8 cellular contexts compared by ENCODE assay signal in the genomic region with DNA sequence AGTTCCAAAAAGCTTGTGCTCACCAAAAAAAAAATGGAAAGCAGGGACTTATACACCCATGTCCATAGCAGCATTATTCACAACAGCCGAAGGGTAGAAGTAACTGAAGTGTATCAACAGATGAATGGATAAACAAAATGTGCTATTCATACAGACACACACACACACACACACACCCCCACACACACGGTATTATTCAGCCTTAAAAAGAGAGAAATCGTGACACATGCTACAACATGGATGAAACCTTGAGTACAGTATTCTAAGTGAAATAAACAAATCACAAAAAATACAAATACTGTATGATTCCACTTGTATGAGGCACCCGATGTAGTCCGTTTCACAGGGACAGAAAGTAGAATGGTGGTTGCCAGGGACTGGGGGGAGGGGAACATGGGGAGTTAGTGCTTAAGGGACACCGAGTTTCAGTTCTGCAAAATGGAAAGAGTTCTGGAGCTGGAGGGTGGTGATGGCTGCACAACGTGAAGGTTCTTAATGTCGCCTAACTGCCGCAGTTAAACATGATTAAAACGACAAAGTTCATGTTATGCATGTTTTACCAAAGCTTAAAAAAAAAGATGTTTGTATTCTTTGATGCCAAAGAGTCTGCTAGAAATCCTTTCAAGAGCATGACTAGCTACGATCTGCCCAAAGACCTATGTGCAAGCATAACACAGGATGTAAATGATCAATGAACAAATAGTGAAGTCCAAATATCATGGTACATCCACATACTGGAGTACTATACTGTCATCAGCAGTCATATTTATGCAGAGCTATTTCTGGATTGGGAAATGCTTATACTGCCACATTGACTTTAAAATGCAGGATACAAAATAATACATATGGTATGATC. TPM values are rescaled to one million over a fixed set of nuclear protein-coding genes. Genes with fewer than 3 reads are reported as not detected.
DNase-seq lines count a peak whose midpoint lies in the region; ATAC-seq and TF ChIP-seq lines count a peak whose summit lies in the region.

No MANE protein-coding gene starts in this region.

- ATAC-seq in GM18870 (IDR thresholded peaks at IDR 0.05; ENCODE audit: unreplicated experiment) (peak; percentile 79), HG02938 (IDR thresholded peaks at IDR 0.05; ENCODE audit: unreplicated experiment) (peak; percentile 72), RWPE2 (ENCODE audit: low read depth) (no peak), WTC11 (no peak)

- H3K27ac ChIP-seq in RWPE2 (ENCODE audit: poor library complexity, severe bottlenecking) (peak overlapping the region; percentile 88), mucosa of rectum (ENCODE audit: low read depth in 2 of 2, low read length in 2 of 2) (peak overlapping the region; percentile 64 to 82)

- peaks cover 85% of the 10 kb centered on the region for H3K4me1 Mint-ChIP-seq in WTC11

- DNase-seq in RWPE2 (ENCODE audit: low spot score) (no peak), DMS 273 (lab: John Stamatoyannopoulos, UW; ENCODE audit: unreplicated experiment) (no peak), SW480 (ENCODE audit: low spot score) (no peak), WTC11 (ENCODE audit: low spot score) (no peak)
- DNase-seq in activated T-cell treated with anti-CD3 and anti-CD28 coated beads, Interleukin-2, amount 50 U/mL, for 48 hours, result no peak

- 0 out of 2 replicates have a peak, but pooled peaks cover under 1% of the 10 kb centered on the region for H3K27me3 Mint-ChIP-seq in WTC11 (ENCODE audit: low read depth)

- peaks cover 38% of the 10 kb centered on the region for H3K36me3 ChIP-seq in RWPE2 (ENCODE audit: low read depth)
- no peaks in the 10 kb centered on the region for H3K36me3 ChIP-seq in mucosa of rectum (ENCODE audit: control insufficient read depth in 2 of 2, insufficient read depth in 2 of 2, low read length in 2 of 2)

- H3K9ac ChIP-seq in mucosa of rectum (ENCODE audit: low read depth in 1 of 2, low read length in 2 of 2), result peak overlapping the region; percentile 41 to 44

- H3K36me3 Mint-ChIP-seq in WTC11, result no peaks in the 10 kb centered on the region

- no peak overlapping the region for H3K4me3 ChIP-seq in RWPE2 (ENCODE audit: severe bottlenecking)
- H3K4me3 ChIP-seq in mucosa of rectum (ENCODE audit: low read length in 2 of 2), result peak overlapping the region in 1 of 2 donors; percentile 20

- no peaks in the 10 kb centered on the region for H3K9me3 Mint-ChIP-seq in WTC11

- no peak overlapping the region for H3K4me3 Mint-ChIP-seq in WTC11

- H3K27ac Mint-ChIP-seq in WTC11, result no peak overlapping the region

- CTCF ChIA-PET in WTC11 (lab: Charles Lee), result no interaction called here

- H3K4me1 ChIP-seq in RWPE2 (ENCODE audit: insufficient read depth, poor library complexity, severe bottlenecking) (peaks cover 71% of the 10 kb centered on the region), mucosa of rectum (ENCODE audit: control insufficient read depth in 2 of 2, insufficient read depth in 2 of 2, low read length in 2 of 2) (peaks cover 64 to 80% of the 10 kb centered on the region in 2 donors)

- no peak for TF ChIP-seq CTCF in RWPE2 (IDR thresholded peaks at IDR 0.05; ENCODE audit: poor library complexity, severe bottlenecking)
- no peak for TF ChIP-seq CTCF in WTC11 (IDR thresholded peaks at IDR 0.05)

- no peaks in the 10 kb centered on the region for H3K27me3 ChIP-seq in RWPE2 (ENCODE audit: insufficient read depth, poor library complexity, severe bottlenecking)
- H3K27me3 ChIP-seq in mucosa of rectum (ENCODE audit: control insufficient read depth in 2 of 2, insufficient read depth in 2 of 2, low read length in 2 of 2), result no peaks in the 10 kb centered on the region

- H3K9me3 ChIP-seq in RWPE2 (ENCODE audit: severe bottlenecking) (no peaks in the 10 kb centered on the region), mucosa of rectum (ENCODE audit: control insufficient read depth in 2 of 2, low read length in 2 of 2) (no peaks in the 10 kb centered on the region)

- POLR2A ChIA-PET in WTC11 (lab: Charles Lee), result no interaction called here

TF ChIP-seq in WTC11, 78 proteins besides CTCF, POLR2A, EP300 and RAD21:
- TF ChIP-seq, protein P1, sequence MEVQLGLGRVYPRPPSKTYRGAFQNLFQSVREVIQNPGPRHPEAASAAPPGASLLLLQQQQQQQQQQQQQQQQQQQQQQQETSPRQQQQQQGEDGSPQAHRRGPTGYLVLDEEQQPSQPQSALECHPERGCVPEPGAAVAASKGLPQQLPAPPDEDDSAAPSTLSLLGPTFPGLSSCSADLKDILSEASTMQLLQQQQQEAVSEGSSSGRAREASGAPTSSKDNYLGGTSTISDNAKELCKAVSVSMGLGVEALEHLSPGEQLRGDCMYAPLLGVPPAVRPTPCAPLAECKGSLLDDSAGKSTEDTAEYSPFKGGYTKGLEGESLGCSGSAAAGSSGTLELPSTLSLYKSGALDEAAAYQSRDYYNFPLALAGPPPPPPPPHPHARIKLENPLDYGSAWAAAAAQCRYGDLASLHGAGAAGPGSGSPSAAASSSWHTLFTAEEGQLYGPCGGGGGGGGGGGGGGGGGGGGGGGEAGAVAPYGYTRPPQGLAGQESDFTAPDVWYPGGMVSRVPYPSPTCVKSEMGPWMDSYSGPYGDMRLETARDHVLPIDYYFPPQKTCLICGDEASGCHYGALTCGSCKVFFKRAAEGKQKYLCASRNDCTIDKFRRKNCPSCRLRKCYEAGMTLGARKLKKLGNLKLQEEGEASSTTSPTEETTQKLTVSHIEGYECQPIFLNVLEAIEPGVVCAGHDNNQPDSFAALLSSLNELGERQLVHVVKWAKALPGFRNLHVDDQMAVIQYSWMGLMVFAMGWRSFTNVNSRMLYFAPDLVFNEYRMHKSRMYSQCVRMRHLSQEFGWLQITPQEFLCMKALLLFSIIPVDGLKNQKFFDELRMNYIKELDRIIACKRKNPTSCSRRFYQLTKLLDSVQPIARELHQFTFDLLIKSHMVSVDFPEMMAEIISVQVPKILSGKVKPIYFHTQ (CRISPR knock-in tag; IDR thresholded peaks at IDR 0.05), result no peak
- TF ChIP-seq, protein P2, sequence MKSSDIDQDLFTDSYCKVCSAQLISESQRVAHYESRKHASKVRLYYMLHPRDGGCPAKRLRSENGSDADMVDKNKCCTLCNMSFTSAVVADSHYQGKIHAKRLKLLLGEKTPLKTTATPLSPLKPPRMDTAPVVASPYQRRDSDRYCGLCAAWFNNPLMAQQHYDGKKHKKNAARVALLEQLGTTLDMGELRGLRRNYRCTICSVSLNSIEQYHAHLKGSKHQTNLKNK (CRISPR knock-in tag; IDR thresholded peaks at IDR 0.05), result no peak
- TF ChIP-seq ELF4 (CRISPR knock-in tag; IDR thresholded peaks at IDR 0.05; ENCODE audit: low read depth) (no peak), PREB (CRISPR knock-in tag; IDR thresholded peaks at IDR 0.05; ENCODE audit: borderline replicate concordance) (no peak), HMGXB4 (CRISPR knock-in tag; IDR thresholded peaks at IDR 0.05) (no peak), ZNF121 (CRISPR knock-in tag; IDR thresholded peaks at IDR 0.05) (no peak)
- TF ChIP-seq, protein P3, sequence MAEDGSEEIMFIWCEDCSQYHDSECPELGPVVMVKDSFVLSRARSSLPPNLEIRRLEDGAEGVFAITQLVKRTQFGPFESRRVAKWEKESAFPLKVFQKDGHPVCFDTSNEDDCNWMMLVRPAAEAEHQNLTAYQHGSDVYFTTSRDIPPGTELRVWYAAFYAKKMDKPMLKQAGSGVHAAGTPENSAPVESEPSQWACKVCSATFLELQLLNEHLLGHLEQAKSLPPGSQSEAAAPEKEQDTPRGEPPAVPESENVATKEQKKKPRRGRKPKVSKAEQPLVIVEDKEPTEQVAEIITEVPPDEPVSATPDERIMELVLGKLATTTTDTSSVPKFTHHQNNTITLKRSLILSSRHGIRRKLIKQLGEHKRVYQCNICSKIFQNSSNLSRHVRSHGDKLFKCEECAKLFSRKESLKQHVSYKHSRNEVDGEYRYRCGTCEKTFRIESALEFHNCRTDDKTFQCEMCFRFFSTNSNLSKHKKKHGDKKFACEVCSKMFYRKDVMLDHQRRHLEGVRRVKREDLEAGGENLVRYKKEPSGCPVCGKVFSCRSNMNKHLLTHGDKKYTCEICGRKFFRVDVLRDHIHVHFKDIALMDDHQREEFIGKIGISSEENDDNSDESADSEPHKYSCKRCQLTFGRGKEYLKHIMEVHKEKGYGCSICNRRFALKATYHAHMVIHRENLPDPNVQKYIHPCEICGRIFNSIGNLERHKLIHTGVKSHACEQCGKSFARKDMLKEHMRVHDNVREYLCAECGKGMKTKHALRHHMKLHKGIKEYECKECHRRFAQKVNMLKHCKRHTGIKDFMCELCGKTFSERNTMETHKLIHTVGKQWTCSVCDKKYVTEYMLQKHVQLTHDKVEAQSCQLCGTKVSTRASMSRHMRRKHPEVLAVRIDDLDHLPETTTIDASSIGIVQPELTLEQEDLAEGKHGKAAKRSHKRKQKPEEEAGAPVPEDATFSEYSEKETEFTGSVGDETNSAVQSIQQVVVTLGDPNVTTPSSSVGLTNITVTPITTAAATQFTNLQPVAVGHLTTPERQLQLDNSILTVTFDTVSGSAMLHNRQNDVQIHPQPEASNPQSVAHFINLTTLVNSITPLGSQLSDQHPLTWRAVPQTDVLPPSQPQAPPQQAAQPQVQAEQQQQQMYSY (CRISPR knock-in tag; IDR thresholded peaks at IDR 0.05), result no peak

RNA-seq across cellular contexts. Expression of gene TNS3, which starts 7.2 kb away (rescaled TPM):
- 28.3 to 37.7 TPM (median 29.6 TPM) in 3 replicates for total RNA-seq in WTC11 (2021)

Comparison
In these comparisons a context has a peak if more than half of its experiments do, and no peak if none do; other contexts are left out.
1. ATAC-seq: peak in GM18870 (single experiment) and HG02938 (single experiment); none in RWPE2 (single experiment) and WTC11 (single experiment).